28 cellular contexts compared by ENCODE assay signal in genomic region chr12:47746523-47746922, GRCh38. TPM values are rescaled to one million over a fixed set of nuclear protein-coding genes. Genes with fewer than 3 reads are reported as not detected.
"Had no signal": no experiment of that assay in that cellular context is flagged by ENCODE, and none has a peak within 500 bp of the region (broad histone marks: within the 10 kb centered on the region; RNA-seq: fewer than 3 reads in every experiment).

No MANE protein-coding gene starts in this region.

- H3K36me3 ChIP-seq: adrenal gland, neural progenitor cell, right lobe of liver, uterus had no signal

- H3K9ac ChIP-seq: neural progenitor cell had no signal

- H2AFZ ChIP-seq: neural progenitor cell had no signal

- H3K9me3 Mint-ChIP-seq: activated T-cell treated with anti-CD3 and anti-CD28 coated beads, Interleukin-2, amount 50 U/mL, for 72 hours; immature natural killer cell; natural killer cell; neural progenitor cell; stimulated activated effector memory CD8-positive, alpha-beta T cell treated with anti-CD3 and anti-CD28 coated beads, Interleukin-12 subunit alpha, Interleukin-12 subunit beta, amount 100 ng/mL, for 72 hours; type B pancreatic cell had no signal

- H3K27ac ChIP-seq: adrenal gland, body of pancreas, gastroesophageal sphincter, neural progenitor cell, right lobe of liver, thoracic aorta, uterus had no signal

- H3K27ac Mint-ChIP-seq: activated naive CD8-positive, alpha-beta T cell; activated T-cell treated with anti-CD3 and anti-CD28 coated beads, Interleukin-2, amount 50 U/mL, for 72 hours; natural killer cell; neural progenitor cell; stimulated activated effector memory CD8-positive, alpha-beta T cell treated with anti-CD3 and anti-CD28 coated beads, Interleukin-12 subunit alpha, Interleukin-12 subunit beta, amount 100 ng/mL, for 72 hours; type B pancreatic cell had no signal

- H3K27me3 ChIP-seq: adrenal gland, body of pancreas, gastroesophageal sphincter, neural progenitor cell, right lobe of liver, uterus had no signal

- DNase-seq: activated CD4-positive, alpha-beta T cell treated with anti-CD3 and anti-CD28 coated beads for 4 hours; activated CD4-positive, alpha-beta T cell treated with anti-CD3 and anti-CD28 coated beads, Interleukin-2, amount 50 U/mL, for 4 hours; activated naive CD4-positive, alpha-beta T cell treated with Interleukin-2 at 50 U/mL for 16 hours; activated T-cell treated with anti-CD3 and anti-CD28 coated beads for 4 hours; activated T-cell treated with anti-CD3 and anti-CD28 coated beads, Interleukin-2, amount 50 U/mL, for 72 hours; adrenal gland; aorta; body of pancreas; dermis blood vessel endothelial cell; effector memory CD4-positive, alpha-beta T cell; head of caudate nucleus; hypothalamus; immature natural killer cell; kidney; left colon; natural killer cell; right lobe of liver; stimulated activated CD4-positive, alpha-beta T cell treated with anti-CD3 and anti-CD28 coated beads, Interleukin-4, amount 100 ng/mL, for 24 hours; uterus had no signal

- H3K4me1 ChIP-seq: right lobe of liver, uterus had no signal

- H3K4me3 ChIP-seq: adrenal gland, body of pancreas, gastroesophageal sphincter, neural progenitor cell, right lobe of liver, thoracic aorta, uterus had no signal

- H3K4me2 ChIP-seq: neural progenitor cell had no signal

- H3K4me3 Mint-ChIP-seq: activated naive CD8-positive, alpha-beta T cell; activated T-cell treated with anti-CD3 and anti-CD28 coated beads, Interleukin-2, amount 50 U/mL, for 72 hours; immature natural killer cell; natural killer cell; stimulated activated effector memory CD8-positive, alpha-beta T cell treated with anti-CD3 and anti-CD28 coated beads, Interleukin-12 subunit alpha, Interleukin-12 subunit beta, amount 100 ng/mL, for 72 hours; type B pancreatic cell had no signal

- H3K9me3 ChIP-seq: adrenal gland, body of pancreas, gastroesophageal sphincter, right lobe of liver, thoracic aorta, uterus had no signal

- H3K27me3 Mint-ChIP-seq: activated naive CD8-positive, alpha-beta T cell; type B pancreatic cell had no signal

- H3K36me3 Mint-ChIP-seq: activated naive CD8-positive, alpha-beta T cell; natural killer cell; neural progenitor cell; type B pancreatic cell had no signal

- FAIRE-seq: colon, endothelial cell of umbilical vein, kidney had no signal

- ATAC-seq: activated T-cell treated with anti-CD3 and anti-CD28 coated beads, Interleukin-2, amount 50 U/mL, for 72 hours; body of pancreas; gastroesophageal sphincter; natural killer cell; right lobe of liver; stimulated activated effector memory CD8-positive, alpha-beta T cell treated with anti-CD3 and anti-CD28 coated beads, Interleukin-12 subunit alpha, Interleukin-12 subunit beta, amount 100 ng/mL, for 72 hours had no signal

RNA-seq across cellular contexts. Expression of gene ENDOU, which starts 21.2 kb away (rescaled TPM):
- total RNA-seq: body of pancreas, dermis blood vessel endothelial cell, endothelial cell of umbilical vein, fibroblast of villous mesenchyme, left colon, right lobe of liver had no signal
- polyA plus RNA-seq: endothelial cell of umbilical vein, immature natural killer cell had no signal
